Comparison of ENCODE assay signal across 21 cellular contexts in the genomic region with DNA sequence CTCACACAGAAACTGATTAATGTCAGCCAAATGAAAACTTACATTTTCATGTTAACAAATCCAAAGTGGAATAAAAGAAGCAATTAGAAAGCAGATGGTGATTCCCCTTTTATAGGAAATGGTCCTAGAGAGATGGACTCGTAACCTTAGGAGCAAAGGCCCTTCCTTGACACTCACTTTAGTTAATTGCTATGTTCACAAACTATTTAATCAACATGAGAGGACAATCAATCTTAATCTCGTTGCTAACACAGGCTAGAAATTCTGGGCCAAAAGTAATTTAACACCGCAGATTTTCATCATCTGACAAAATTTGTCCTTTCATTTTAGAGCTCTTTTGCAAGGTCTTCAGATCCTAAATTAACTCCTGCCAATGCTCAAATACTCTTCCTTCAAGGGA.
"Had no signal": no experiment of that assay in that cellular context is flagged by ENCODE, and none has a peak within 500 bp of the region (broad histone marks: within the 10 kb centered on the region; RNA-seq: fewer than 3 reads in every experiment).

No MANE protein-coding gene starts in this region.

- H3K9me3 ChIP-seq: MG63, Peyer's patch, SK-N-SH had no signal

- H3K27ac ChIP-seq: brain microvascular endothelial cell, cardiac muscle cell, Peyer's patch, RWPE1, VCaP had no signal

- DNase-seq: activated CD4-positive, alpha-beta memory T cell treated with anti-CD3 and anti-CD28 coated beads for 36 hours; activated CD4-positive, alpha-beta T cell treated with anti-CD3 and anti-CD28 coated beads, Interleukin-2, amount 10 ng/mL, durations not matched to agents 7 days and 5 days; activated CD4-positive, CD25-positive, alpha-beta regulatory T cell; activated gamma-delta T cell; activated naive CD4-positive, alpha-beta T cell treated with anti-CD3 and anti-CD28 coated beads for 36 hours; activated T-cell treated with anti-CD3 and anti-CD28 coated beads for 4 hours; activated T-cell treated with anti-CD3 and anti-CD28 coated beads, Interleukin-2, amount 50 U/mL, for 48 hours; brain microvascular endothelial cell; MG63; MV-4-11; NCI-H1436 treated with DMSO at 0.1 percent for 48 hours; NCI-H1930; NCI-H510A treated with DMSO at 0.1 percent for 48 hours; Peyer's patch; Right ventricle myocardium superior; SK-N-SH; T-helper 1 cell had no signal

- H3K4me3 ChIP-seq: cardiac muscle cell, MG63, Peyer's patch, SJCRH30 had no signal

- H3K36me3 ChIP-seq: cardiac muscle cell had no signal

- H3K27me3 ChIP-seq: brain microvascular endothelial cell, cardiac muscle cell, MG63, Peyer's patch, SJCRH30 had no signal

- H3K4me1 ChIP-seq: Peyer's patch had no signal
